In the genomic region with DNA sequence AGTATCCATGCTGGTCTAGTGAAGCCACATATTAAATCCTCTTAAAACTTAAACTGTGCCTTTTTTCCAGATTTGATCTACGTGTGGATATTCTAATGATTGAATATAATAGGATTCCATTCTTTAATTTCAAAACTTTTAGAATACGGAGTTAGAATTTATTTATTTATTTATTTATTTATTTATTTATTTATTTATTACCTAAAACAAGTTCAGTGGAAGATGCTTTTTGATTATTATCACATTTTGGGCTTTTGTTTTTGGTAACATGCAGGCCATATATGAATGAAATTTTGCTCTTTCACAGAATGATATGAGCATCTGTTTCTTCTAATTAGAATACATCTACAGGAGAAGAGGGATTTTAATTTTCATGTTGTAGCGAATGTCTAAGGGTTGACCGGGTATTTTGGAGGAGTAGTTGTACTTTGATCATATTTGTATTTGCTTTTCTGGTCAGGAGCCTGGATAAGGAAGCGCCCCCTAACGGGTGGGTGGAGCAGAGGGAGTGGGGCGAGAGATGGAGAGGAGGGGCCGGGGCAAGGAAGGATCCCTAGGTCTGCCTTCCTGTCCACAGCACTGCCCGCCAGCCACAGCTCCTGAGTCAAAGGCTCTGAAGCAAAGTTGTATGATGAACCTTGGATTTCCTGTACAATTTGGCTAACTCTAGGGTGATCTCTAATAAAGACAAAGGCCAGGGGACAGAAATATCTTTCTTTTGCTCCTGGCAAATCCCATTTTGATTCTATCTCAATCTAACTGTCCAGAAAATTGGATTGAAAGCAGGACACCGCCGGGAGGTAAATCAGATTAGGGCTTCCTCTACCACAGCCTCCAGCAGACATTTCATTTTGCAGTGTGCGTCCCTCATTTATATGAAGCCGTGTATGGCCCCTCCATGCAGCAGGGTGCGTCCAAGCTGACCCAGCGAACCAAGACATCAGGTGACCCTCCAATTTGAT, we compare ENCODE assay signal across 12 cellular contexts.
DNase-seq lines count a peak whose midpoint lies in the region; ATAC-seq and TF ChIP-seq lines count a peak whose summit lies in the region.
"Had no signal": no experiment of that assay in that cellular context is flagged by ENCODE, and none has a peak within 500 bp of the region (broad histone marks: within the 10 kb centered on the region; RNA-seq: fewer than 3 reads in every experiment).

No MANE protein-coding gene starts in this region.

- H3K4me3 Mint-ChIP-seq in CD8-positive, alpha-beta T cell, result no peak overlapping the region
- no peak overlapping the region for H3K4me3 Mint-ChIP-seq in stimulated activated effector memory CD8-positive, alpha-beta T cell treated with anti-CD3 and anti-CD28 coated beads, Interleukin-12 subunit alpha, Interleukin-12 subunit beta, amount 100 ng/mL, for 72 hours
- no peak overlapping the region for H3K4me3 Mint-ChIP-seq in stimulated activated naive B cell treated with anti-CD40 and anti-IgM and Interleukin-4, amounts not matched to agents 10 μg/mL and 1 μg/mL and 100 μg/mL, for 72 hours
- no peak overlapping the region for H3K4me3 Mint-ChIP-seq in natural killer cell

- no peak for ATAC-seq in CD8-positive, alpha-beta T cell
- no peak for ATAC-seq in stimulated activated effector memory CD8-positive, alpha-beta T cell treated with anti-CD3 and anti-CD28 coated beads, Interleukin-12 subunit alpha, Interleukin-12 subunit beta, amount 100 ng/mL, for 72 hours
- no peak for ATAC-seq in stimulated activated naive B cell treated with anti-CD40 and anti-IgM and Interleukin-4, amounts not matched to agents 10 μg/mL and 1 μg/mL and 100 μg/mL, for 72 hours (replicated peaks)
- ATAC-seq in natural killer cell, result no peak

- DNase-seq in CD8-positive, alpha-beta T cell, result no peak
- DNase-seq in Jurkat, Clone E6-1 (ENCODE audit: low read depth, low spot score), result peak; percentile 57
- no peak for DNase-seq in brain microvascular endothelial cell
- DNase-seq in mesendoderm, result peak; percentile 66
- no peak for DNase-seq in mammary epithelial cell
- DNase-seq in stimulated activated effector memory CD8-positive, alpha-beta T cell treated with anti-CD3 and anti-CD28 coated beads, Interleukin-12 subunit alpha, Interleukin-12 subunit beta, amount 100 ng/mL, for 72 hours (ENCODE audit: low spot score in 2 of 2), result no peak
- DNase-seq in stimulated activated naive B cell treated with anti-CD40 and anti-IgM and Interleukin-4, amounts not matched to agents 10 μg/mL and 1 μg/mL and 100 μg/mL, for 72 hours, result no peak
- no peak for DNase-seq in natural killer cell
- DNase-seq: caudate nucleus, NCI-H2171 treated with DMSO at 0.1 percent for 48 hours had no signal

- H3K27me3 ChIP-seq in CD8-positive, alpha-beta T cell (ENCODE audit: insufficient read depth, low read length), result no peaks in the 10 kb centered on the region
- H3K27me3 ChIP-seq in brain microvascular endothelial cell (replicated peaks) (no peaks in the 10 kb centered on the region), mesendoderm (ENCODE audit: insufficient read depth, low read length, poor library complexity) (no peaks in the 10 kb centered on the region), mammary epithelial cell (ENCODE audit: insufficient read depth, low read length) (no peaks in the 10 kb centered on the region)
- H3K27me3 ChIP-seq: SJSA1 had no signal

- no peak overlapping the region for H2BK5ac ChIP-seq in mesendoderm (ENCODE audit: low read length)

- no peaks in the 10 kb centered on the region for H3K27me3 Mint-ChIP-seq in CD8-positive, alpha-beta T cell (ENCODE audit: low read depth)
- H3K27me3 Mint-ChIP-seq in stimulated activated naive B cell treated with anti-CD40 and anti-IgM and Interleukin-4, amounts not matched to agents 10 μg/mL and 1 μg/mL and 100 μg/mL, for 72 hours, result peaks cover 5 to 12% of the 10 kb centered on the region in 2 donors
- H3K27me3 Mint-ChIP-seq in natural killer cell (ENCODE audit: low read depth in 2 of 2), result no peaks in the 10 kb centered on the region

- no peaks in the 10 kb centered on the region for H3K79me2 ChIP-seq in mesendoderm (ENCODE audit: control insufficient read depth, insufficient read depth, low read length)
- peaks cover 7% of the 10 kb centered on the region for H3K79me2 ChIP-seq in mammary epithelial cell (ENCODE audit: insufficient read depth, low read length)

- H2BK120ac ChIP-seq in mesendoderm (ENCODE audit: low read depth, low read length), result no peak overlapping the region

- no TSS peak for BruUV-seq in mammary epithelial cell (replicated peaks; lab: Mats Ljungman, UMichigan)

- peaks cover 4% of the 10 kb centered on the region for H3K36me3 ChIP-seq in CD8-positive, alpha-beta T cell (ENCODE audit: insufficient read depth, low read length)
- H3K36me3 ChIP-seq in brain microvascular endothelial cell (replicated peaks) (no peaks in the 10 kb centered on the region), mesendoderm (ENCODE audit: control insufficient read depth, insufficient read depth, low read length) (no peaks in the 10 kb centered on the region), mammary epithelial cell (ENCODE audit: insufficient read depth, low read length) (no peaks in the 10 kb centered on the region)
- H3K36me3 ChIP-seq: SJSA1 had no signal

- H3K18ac ChIP-seq in mesendoderm (ENCODE audit: low read length), result no peak overlapping the region

- peaks cover 2% of the 10 kb centered on the region for H3K9me3 Mint-ChIP-seq in CD8-positive, alpha-beta T cell
- H3K9me3 Mint-ChIP-seq in stimulated activated effector memory CD8-positive, alpha-beta T cell treated with anti-CD3 and anti-CD28 coated beads, Interleukin-12 subunit alpha, Interleukin-12 subunit beta, amount 100 ng/mL, for 72 hours, result no peaks in the 10 kb centered on the region
- peaks cover 0 to 2% of the 10 kb centered on the region in 2 donors for H3K9me3 Mint-ChIP-seq in stimulated activated naive B cell treated with anti-CD40 and anti-IgM and Interleukin-4, amounts not matched to agents 10 μg/mL and 1 μg/mL and 100 μg/mL, for 72 hours
- no peaks in the 10 kb centered on the region for H3K9me3 Mint-ChIP-seq in natural killer cell

- TF ChIP-seq CTCF in CD8-positive, alpha-beta T cell (IDR thresholded peaks at IDR 0.05), result no peak
- TF ChIP-seq CTCF in brain microvascular endothelial cell (IDR thresholded peaks at IDR 0.05; ENCODE audit: low read depth, low read length, missing control alignments) (peak; percentile 47), mammary epithelial cell (conservative IDR thresholded peaks at IDR 0.05 in 1 of 2, IDR thresholded peaks at IDR 0.05 in 1 of 2; ENCODE audit: extremely low read depth in 1 of 2, insufficient read depth in 1 of 2, low read depth in 1 of 2, low read length in 2 of 2) (no peak), natural killer cell (IDR thresholded peaks at IDR 0.05) (no peak)

- no peak overlapping the region for H2AK5ac ChIP-seq in mesendoderm (ENCODE audit: low read length)

- peak overlapping the region; percentile 67 for H3K27ac Mint-ChIP-seq in CD8-positive, alpha-beta T cell
- H3K27ac Mint-ChIP-seq in stimulated activated effector memory CD8-positive, alpha-beta T cell treated with anti-CD3 and anti-CD28 coated beads, Interleukin-12 subunit alpha, Interleukin-12 subunit beta, amount 100 ng/mL, for 72 hours, result no peak overlapping the region
- no peak overlapping the region for H3K27ac Mint-ChIP-seq in stimulated activated naive B cell treated with anti-CD40 and anti-IgM and Interleukin-4, amounts not matched to agents 10 μg/mL and 1 μg/mL and 100 μg/mL, for 72 hours
- no peak overlapping the region for H3K27ac Mint-ChIP-seq in natural killer cell

- H3K4me1 Mint-ChIP-seq in CD8-positive, alpha-beta T cell (ENCODE audit: low read depth), result peaks cover 50% of the 10 kb centered on the region
- H3K4me1 Mint-ChIP-seq in stimulated activated effector memory CD8-positive, alpha-beta T cell treated with anti-CD3 and anti-CD28 coated beads, Interleukin-12 subunit alpha, Interleukin-12 subunit beta, amount 100 ng/mL, for 72 hours, result peaks cover 16% of the 10 kb centered on the region
- peaks cover 3 to 6% of the 10 kb centered on the region in 2 donors for H3K4me1 Mint-ChIP-seq in stimulated activated naive B cell treated with anti-CD40 and anti-IgM and Interleukin-4, amounts not matched to agents 10 μg/mL and 1 μg/mL and 100 μg/mL, for 72 hours
- H3K4me1 Mint-ChIP-seq in natural killer cell, result peaks cover under 1 to 13% of the 10 kb centered on the region in 2 donors

- POLR2A ChIA-PET in CD8-positive, alpha-beta T cell (lab: Charles Lee), result no interaction called here

- no peaks in the 10 kb centered on the region for H4K20me1 ChIP-seq in mammary epithelial cell (ENCODE audit: insufficient read depth, low read length)

- H3K4ac ChIP-seq in mesendoderm (ENCODE audit: low read depth, low read length), result no peak overlapping the region

- intact Hi-C loops in CD8-positive, alpha-beta T cell (cut with DNase I, micrococcal nuclease), result no loop called here
- intact Hi-C loops in mammary epithelial cell (cut with micrococcal nuclease) (no loop called here), natural killer cell (cut with micrococcal nuclease) (no loop called here)

- no peak overlapping the region for H3K9ac ChIP-seq in mesendoderm (ENCODE audit: low read length)
- H3K9ac ChIP-seq in mammary epithelial cell (ENCODE audit: insufficient read depth, low read length), result no peak overlapping the region

- no peak overlapping the region for H2BK15ac ChIP-seq in mesendoderm (replicated peaks; ENCODE audit: low read depth)

- dilution Hi-C loops in mammary epithelial cell (cut with HindIII; ENCODE audit: low sequenced_read_pairs), result no loop called here

- CTCF ChIA-PET in CD8-positive, alpha-beta T cell (lab: Charles Lee), result no interaction called here
- CTCF ChIA-PET in mammary epithelial cell (lab: Charles Lee; ENCODE audit: low non-redundant PET), result no interaction called here

- no peak overlapping the region for H3K56ac ChIP-seq in mesendoderm (ENCODE audit: low read length)

- no peak overlapping the region for H2AFZ ChIP-seq in mammary epithelial cell (ENCODE audit: low read depth, low read length)

- no peak overlapping the region for H3K23ac ChIP-seq in mesendoderm (ENCODE audit: low read length)

- no peaks in the 10 kb centered on the region for H3K9me3 ChIP-seq in CD8-positive, alpha-beta T cell (ENCODE audit: low read length)
- no peaks in the 10 kb centered on the region for H3K9me3 ChIP-seq in mammary epithelial cell (replicated peaks; ENCODE audit: insufficient read depth, low read length)
- H3K9me3 ChIP-seq: SJSA1 had no signal

- H3K4me3 ChIP-seq in CD8-positive, alpha-beta T cell (ENCODE audit: low read depth, low read length), result no peak overlapping the region
- H3K4me3 ChIP-seq in Jurkat, Clone E6-1 (ENCODE audit: low read length), result peak overlapping the region; percentile 13
- no peak overlapping the region for H3K4me3 ChIP-seq in brain microvascular endothelial cell (ENCODE audit: low read depth, low read length)
- no peak overlapping the region for H3K4me3 ChIP-seq in mesendoderm (ENCODE audit: low read length)
- no peak overlapping the region for H3K4me3 ChIP-seq in mammary epithelial cell (replicated peaks in 1 of 3; ENCODE audit: insufficient read depth in 1 of 3, low read depth in 2 of 3, low read length in 3 of 3)
- H3K4me3 ChIP-seq: SJSA1, skin epidermis had no signal

- H3K36me3 Mint-ChIP-seq in CD8-positive, alpha-beta T cell, result peaks cover 30% of the 10 kb centered on the region
- no peaks in the 10 kb centered on the region for H3K36me3 Mint-ChIP-seq in stimulated activated effector memory CD8-positive, alpha-beta T cell treated with anti-CD3 and anti-CD28 coated beads, Interleukin-12 subunit alpha, Interleukin-12 subunit beta, amount 100 ng/mL, for 72 hours
- H3K36me3 Mint-ChIP-seq in stimulated activated naive B cell treated with anti-CD40 and anti-IgM and Interleukin-4, amounts not matched to agents 10 μg/mL and 1 μg/mL and 100 μg/mL, for 72 hours, result no peaks in the 10 kb centered on the region
- H3K36me3 Mint-ChIP-seq in natural killer cell, result no peaks in the 10 kb centered on the region

- WGBS in mesendoderm (ENCODE audit: extremely low coverage, insufficient coverage, low lambda C conversion rate), result no CpG with 5 or more reads among the region's 15 CpGs
- 87% methylated on average over 13 of the region's 15 CpGs for WGBS in mammary epithelial cell (ENCODE audit: low coverage, missing lambda C conversion rate)

- H3K27ac ChIP-seq in CD8-positive, alpha-beta T cell (ENCODE audit: low read depth, low read length), result no peak overlapping the region
- no peak overlapping the region for H3K27ac ChIP-seq in brain microvascular endothelial cell
- no peak overlapping the region for H3K27ac ChIP-seq in mesendoderm (ENCODE audit: low read depth, low read length)
- no peak overlapping the region for H3K27ac ChIP-seq in mammary epithelial cell (ENCODE audit: insufficient read depth, low read depth, low read length)
- H3K27ac ChIP-seq: SJSA1, skin epidermis had no signal

- in situ Hi-C loops in brain microvascular endothelial cell (cut with HindIII; ENCODE audit: low pct_ligation_motif_present, low sequenced_read_pairs) (no loop called here), mammary epithelial cell (cut with MboI; ENCODE audit: low sequenced_read_pairs in 2 of 2) (no loop called here)

- no peak overlapping the region for H3K4me2 ChIP-seq in mesendoderm (ENCODE audit: low read length)
- H3K4me2 ChIP-seq in mammary epithelial cell (ENCODE audit: insufficient read depth, low read depth, low read length), result no peak overlapping the region

- no peak overlapping the region for H4K5ac ChIP-seq in mesendoderm (ENCODE audit: low read length)

- no peaks in the 10 kb centered on the region for H3K79me1 ChIP-seq in mesendoderm (ENCODE audit: low read length)

- no peak overlapping the region for H4K8ac ChIP-seq in mesendoderm (ENCODE audit: low read depth, low read length)

- H3K4me1 ChIP-seq in CD8-positive, alpha-beta T cell (ENCODE audit: insufficient read depth, low read length), result peaks cover 3% of the 10 kb centered on the region
- no peaks in the 10 kb centered on the region for H3K4me1 ChIP-seq in mesendoderm (ENCODE audit: control insufficient read depth, low read depth, low read length)
- H3K4me1 ChIP-seq in mammary epithelial cell (ENCODE audit: insufficient read depth, low read length), result no peaks in the 10 kb centered on the region

Comparison
In these comparisons a context has a peak if more than half of its experiments do, and no peak if none do; other contexts are left out.
1. DNase-seq: peak in Jurkat, Clone E6-1 (single experiment) and mesendoderm (single experiment); none in CD8-positive, alpha-beta T cell (0 of 7), brain microvascular endothelial cell (single experiment), mammary epithelial cell (single experiment), stimulated activated effector memory CD8-positive, alpha-beta T cell treated with anti-CD3 and anti-CD28 coated beads, Interleukin-12 subunit alpha, Interleukin-12 subunit beta, amount 100 ng/mL, for 72 hours (0 of 2), stimulated activated naive B cell treated with anti-CD40 and anti-IgM and Interleukin-4, amounts not matched to agents 10 μg/mL and 1 μg/mL and 100 μg/mL, for 72 hours (single experiment) and natural killer cell (single experiment).